28 cellular contexts compared by ENCODE assay signal in genomic region chr21:39118061-39118460, GRCh38.
"Had no signal": no experiment of that assay in that cellular context is flagged by ENCODE, and none has a peak within 500 bp of the region (broad histone marks: within the 10 kb centered on the region; RNA-seq: fewer than 3 reads in every experiment).

No MANE protein-coding gene starts in this region.

- H3K27me3 Mint-ChIP-seq: activated CD8-positive, alpha-beta T cell treated with anti-CD3 and anti-CD28 coated beads for 36 hours; activated naive CD8-positive, alpha-beta T cell treated with anti-CD3 and anti-CD28 coated beads for 36 hours; activated naive CD8-positive, alpha-beta T cell treated with anti-CD3 and anti-CD28 coated beads, Interleukin-2, amount 50 U/mL, for 24 hours had no signal

- H3K9me3 ChIP-seq: adrenal gland, body of pancreas, gastrocnemius medialis had no signal

- DNase-seq: activated B cell treated with CpG ODN at 0.5 μM for 24 hours; activated CD4-positive, alpha-beta T cell treated with anti-CD3 and anti-CD28 coated beads for 48 hours; activated CD4-positive, alpha-beta T cell treated with anti-CD3 and anti-CD28 coated beads, Interleukin-2, amount 50 U/mL, for 1 hour; activated CD4-positive, alpha-beta T cell treated with anti-CD3 and anti-CD28 coated beads, Interleukin-2, amount 50 U/mL, for 48 hours; activated CD8-positive, alpha-beta T cell treated with anti-CD3 and anti-CD28 coated beads for 36 hours; activated effector memory CD4-positive, alpha-beta T cell treated with anti-CD3 and anti-CD28 coated beads, Interleukin-2, amount 50 U/mL, for 16 hours; activated naive CD4-positive, alpha-beta T cell treated with anti-CD3 and anti-CD28 coated beads for 36 hours; activated naive CD8-positive, alpha-beta T cell treated with anti-CD3 and anti-CD28 coated beads for 36 hours; activated naive CD8-positive, alpha-beta T cell treated with anti-CD3 and anti-CD28 coated beads, Interleukin-2, amount 50 U/mL, for 24 hours; activated T-cell treated with anti-CD3 and anti-CD28 coated beads, Interleukin-2, amount 50 U/mL, for 4 hours; adrenal gland; amygdala; body of pancreas; caudate nucleus; cortex of kidney; effector CD8-positive, alpha-beta T cell; foreskin keratinocyte; gastrocnemius medialis; T-helper 1 cell; T-helper 17 cell; T1000; WERI-Rb-1 had no signal

- H3K4me3 Mint-ChIP-seq: activated B cell treated with CpG ODN at 0.5 μM for 24 hours; activated CD8-positive, alpha-beta T cell treated with anti-CD3 and anti-CD28 coated beads for 36 hours; activated naive CD4-positive, alpha-beta T cell treated with anti-CD3 and anti-CD28 coated beads for 36 hours; activated naive CD4-positive, alpha-beta T cell treated with anti-CD3 and anti-CD28 coated beads, Interleukin-2, amount 50 U/mL, for 24 hours; activated naive CD8-positive, alpha-beta T cell treated with anti-CD3 and anti-CD28 coated beads for 36 hours; activated naive CD8-positive, alpha-beta T cell treated with anti-CD3 and anti-CD28 coated beads, Interleukin-2, amount 50 U/mL, for 24 hours; activated T-cell treated with anti-CD3 and anti-CD28 coated beads, Interleukin-2, amount 50 U/mL, for 4 hours; activated T-helper 1 cell treated with anti-CD3 and anti-CD28 coated beads, Interleukin-12 subunit alpha, Interleukin-12 subunit beta, Interleukin-2, Interleukin-4 antibody, amounts not matched to agents 30 ng/mL and 10 ng/mL and 1 ng/mL, durations not matched to agents 14 hours and 24 hours and 36 hours; T-helper 17 cell; T-helper 2 cell treated with Interferon-gamma antibody and Interleukin-4, amounts not matched to agents 5 μg/mL and 100 μg/mL, for 36 hours had no signal

- ATAC-seq: activated CD4-positive, CD25-positive, alpha-beta regulatory T cell treated with anti-CD3 and anti-CD28 coated beads, Interleukin-2, amount 50 U/mL, for 24 hours; activated CD8-positive, alpha-beta T cell treated with anti-CD3 and anti-CD28 coated beads for 36 hours; activated naive CD8-positive, alpha-beta T cell treated with anti-CD3 and anti-CD28 coated beads, Interleukin-2, amount 50 U/mL, for 24 hours; activated T-cell treated with anti-CD3 and anti-CD28 coated beads, Interleukin-2, amount 50 U/mL, for 4 hours; body of pancreas; foreskin keratinocyte; gastrocnemius medialis; T-helper 17 cell had no signal

- H3K36me3 ChIP-seq: adrenal gland, esophagus muscularis mucosa, gastrocnemius medialis, WERI-Rb-1 had no signal

- H3K4me3 ChIP-seq: adrenal gland, body of pancreas, esophagus muscularis mucosa, gastrocnemius medialis had no signal

- H3K4me1 Mint-ChIP-seq: activated B cell treated with CpG ODN at 0.5 μM for 24 hours; activated naive CD8-positive, alpha-beta T cell treated with anti-CD3 and anti-CD28 coated beads for 36 hours; activated naive CD8-positive, alpha-beta T cell treated with anti-CD3 and anti-CD28 coated beads, Interleukin-2, amount 50 U/mL, for 24 hours had no signal

- H3K9me3 Mint-ChIP-seq: activated T-helper 1 cell treated with anti-CD3 and anti-CD28 coated beads, Interleukin-12 subunit alpha, Interleukin-12 subunit beta, Interleukin-2, Interleukin-4 antibody, amounts not matched to agents 30 ng/mL and 10 ng/mL and 1 ng/mL, durations not matched to agents 14 hours and 24 hours and 36 hours had no signal

- H3K27ac ChIP-seq: adrenal gland, body of pancreas, esophagus muscularis mucosa, foreskin keratinocyte, gastrocnemius medialis, WERI-Rb-1 had no signal

- H3K27ac Mint-ChIP-seq: activated B cell treated with CpG ODN at 0.5 μM for 24 hours; activated CD8-positive, alpha-beta T cell treated with anti-CD3 and anti-CD28 coated beads for 36 hours; activated naive CD4-positive, alpha-beta T cell treated with anti-CD3 and anti-CD28 coated beads for 36 hours; activated naive CD4-positive, alpha-beta T cell treated with anti-CD3 and anti-CD28 coated beads, Interleukin-2, amount 50 U/mL, for 24 hours; activated naive CD8-positive, alpha-beta T cell treated with anti-CD3 and anti-CD28 coated beads for 36 hours; activated naive CD8-positive, alpha-beta T cell treated with anti-CD3 and anti-CD28 coated beads, Interleukin-2, amount 50 U/mL, for 24 hours; activated T-helper 1 cell treated with anti-CD3 and anti-CD28 coated beads, Interleukin-12 subunit alpha, Interleukin-12 subunit beta, Interleukin-2, Interleukin-4 antibody, amounts not matched to agents 30 ng/mL and 10 ng/mL and 1 ng/mL, durations not matched to agents 14 hours and 24 hours and 36 hours; activated T-helper 2 cell treated with anti-CD3 and anti-CD28 coated beads, Interferon-gamma antibody, Interleukin-2, Interleukin-4, amounts not matched to agents 10 μg/mL and 5 μg/mL and 100 μg/mL, durations not matched to agents 14 hours and 24 hours and 36 hours; T-helper 17 cell; T-helper 2 cell treated with Interferon-gamma antibody and Interleukin-4, amounts not matched to agents 5 μg/mL and 100 μg/mL, for 36 hours had no signal

- H3K27me3 ChIP-seq: adrenal gland, body of pancreas, esophagus muscularis mucosa, foreskin keratinocyte, gastrocnemius medialis had no signal

- H3K4me1 ChIP-seq: adrenal gland, body of pancreas, esophagus muscularis mucosa, foreskin keratinocyte had no signal
